1 cellular context compared by ENCODE assay signal in the genomic region with DNA sequence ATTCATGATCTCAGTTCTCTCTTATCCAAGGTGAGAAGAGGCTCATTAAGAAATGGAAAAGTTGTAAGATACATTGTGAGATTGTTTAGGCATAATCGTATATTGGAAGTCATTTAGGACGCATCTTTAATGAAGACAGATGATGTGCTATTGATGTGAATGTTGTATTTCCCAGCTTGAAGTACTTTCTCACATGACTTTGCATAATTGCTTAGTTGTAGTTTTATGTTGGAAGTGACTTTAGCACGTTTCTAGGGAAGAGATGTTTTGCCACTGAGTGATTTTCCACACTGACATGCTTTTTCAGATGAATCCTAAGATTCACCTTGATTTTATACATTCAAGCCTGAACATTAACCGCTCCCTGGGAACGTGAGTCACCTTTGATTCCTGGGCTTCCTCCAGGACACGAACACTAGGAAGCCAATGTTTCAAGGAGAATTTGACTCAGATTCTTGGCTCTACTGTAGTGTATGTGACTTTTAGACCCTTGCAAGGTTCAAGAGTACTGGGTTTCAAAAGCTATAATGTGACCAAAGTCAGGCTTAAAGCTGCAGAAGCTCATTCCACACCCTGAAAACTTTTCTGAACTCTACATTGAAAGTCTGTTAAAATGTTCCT.
TF ChIP-seq lines count a peak whose summit lies in the region.

No MANE protein-coding gene starts in this region.

TF ChIP-seq in K562, 482 proteins besides CTCF, POLR2A, EP300 and RAD21:
- TF ChIP-seq C11orf30 (IDR thresholded peaks at IDR 0.05; ENCODE audit: low read depth) (peak; percentile 51; the same call in 1 of the 2 replicates), FOXP1 (CRISPR knock-in tag; IDR thresholded peaks at IDR 0.05) (no peak), ZNF316 (IDR thresholded peaks at IDR 0.05) (peak; percentile 73), MAFG (tag; conservative IDR thresholded peaks at IDR 0.05) (peak; percentile 67), CAMTA2 (CRISPR knock-in tag; conservative IDR thresholded peaks at IDR 0.05) (no peak)
- TF ChIP-seq, protein P1, sequence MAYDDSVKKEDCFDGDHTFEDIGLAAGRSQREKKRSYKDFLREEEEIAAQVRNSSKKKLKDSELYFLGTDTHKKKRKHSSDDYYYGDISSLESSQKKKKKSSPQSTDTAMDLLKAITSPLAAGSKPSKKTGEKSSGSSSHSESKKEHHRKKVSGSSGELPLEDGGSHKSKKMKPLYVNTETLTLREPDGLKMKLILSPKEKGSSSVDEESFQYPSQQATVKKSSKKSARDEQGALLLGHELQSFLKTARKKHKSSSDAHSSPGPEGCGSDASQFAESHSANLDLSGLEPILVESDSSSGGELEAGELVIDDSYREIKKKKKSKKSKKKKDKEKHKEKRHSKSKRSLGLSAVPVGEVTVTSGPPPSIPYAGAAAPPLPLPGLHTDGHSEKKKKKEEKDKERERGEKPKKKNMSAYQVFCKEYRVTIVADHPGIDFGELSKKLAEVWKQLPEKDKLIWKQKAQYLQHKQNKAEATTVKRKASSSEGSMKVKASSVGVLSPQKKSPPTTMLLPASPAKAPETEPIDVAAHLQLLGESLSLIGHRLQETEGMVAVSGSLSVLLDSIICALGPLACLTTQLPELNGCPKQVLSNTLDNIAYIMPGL (CRISPR knock-in tag; IDR thresholded peaks at IDR 0.05): no peak
